24 cellular contexts compared by ENCODE assay signal in the genomic region with DNA sequence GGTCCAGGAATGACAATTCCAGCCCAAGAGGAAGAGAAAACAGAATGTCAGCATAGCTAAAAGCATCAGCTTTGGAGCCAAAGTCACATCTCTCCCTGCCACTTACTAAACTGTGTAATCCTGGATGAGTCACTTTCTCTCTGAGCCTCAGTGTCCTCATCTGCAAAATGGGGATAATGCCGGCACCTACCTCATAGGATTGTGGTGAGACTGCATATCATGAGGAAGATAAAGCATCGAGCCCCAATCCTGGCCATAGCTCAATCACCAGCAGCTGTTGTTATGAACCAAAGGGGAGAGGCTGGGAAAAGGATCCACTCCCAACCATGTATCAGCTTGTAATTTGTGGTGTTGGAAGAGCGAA. TPM values are rescaled to one million over a fixed set of nuclear protein-coding genes. Genes with fewer than 3 reads are reported as not detected.
"Had no signal": no experiment of that assay in that cellular context is flagged by ENCODE, and none has a peak within 500 bp of the region (broad histone marks: within the 10 kb centered on the region; RNA-seq: fewer than 3 reads in every experiment).

No MANE protein-coding gene starts in this region.

- H3K27ac ChIP-seq: esophagus muscularis mucosa, gastrocnemius medialis, heart right ventricle, left ventricle myocardium inferior, neutrophil, psoas muscle, sigmoid colon, suprapubic skin, tibial artery, upper lobe of left lung, uterus had no signal

- H3K4me1 ChIP-seq: esophagus muscularis mucosa, gastrocnemius medialis, left ventricle myocardium inferior, psoas muscle, sigmoid colon, suprapubic skin, upper lobe of left lung, uterus had no signal

- H3K9me3 ChIP-seq: esophagus muscularis mucosa, gastrocnemius medialis, heart right ventricle, left ventricle myocardium inferior, neutrophil, psoas muscle, sigmoid colon, suprapubic skin, tibial artery, upper lobe of left lung, uterus had no signal

- H3K36me3 Mint-ChIP-seq: natural killer cell treated with Interleukin-12 subunit alpha and Interleukin-12 subunit beta and Interleukin-15 and Interleukin-18, amount 100 ng/mL, for 72 hours had no signal

- H3K27ac Mint-ChIP-seq: natural killer cell treated with Interleukin-12 subunit alpha and Interleukin-12 subunit beta and Interleukin-15 and Interleukin-18, amount 100 ng/mL, for 72 hours had no signal

- ATAC-seq: gastrocnemius medialis, heart right ventricle, left cardiac atrium, psoas muscle had no signal

- H3K4me3 Mint-ChIP-seq: natural killer cell treated with Interleukin-12 subunit alpha and Interleukin-12 subunit beta and Interleukin-15 and Interleukin-18, amount 100 ng/mL, for 72 hours had no signal

- H3K9me3 Mint-ChIP-seq: natural killer cell treated with Interleukin-12 subunit alpha and Interleukin-12 subunit beta and Interleukin-15 and Interleukin-18, amount 100 ng/mL, for 72 hours had no signal

- FAIRE-seq: endometrium, keratinocyte, small intestine had no signal

- H3K36me3 ChIP-seq: esophagus muscularis mucosa, gastrocnemius medialis, heart right ventricle, left ventricle myocardium inferior, neutrophil, sigmoid colon, suprapubic skin, tibial artery, upper lobe of left lung, uterus had no signal

- H3K27me3 ChIP-seq: upper lobe of left lung, uterus had no signal

- DNase-seq: cortex of kidney; effector memory CD4-positive, alpha-beta T cell; gastrocnemius medialis; heart right ventricle; left ventricle myocardium inferior; mesenchymal stem cell; psoas muscle; sigmoid colon; small intestine; stimulated activated CD4-positive, alpha-beta T cell treated with anti-CD3 and anti-CD28 coated beads, Interleukin-2, amount 100 ng/mL, for 48 hours; stimulated activated naive CD4-positive, alpha-beta T cell treated with Interleukin-2 at 50 U/mL for 16 hours; tibial artery; upper lobe of left lung; uterus had no signal

- H3K4me3 ChIP-seq: esophagus muscularis mucosa, gastrocnemius medialis, heart right ventricle, left ventricle myocardium inferior, lung, psoas muscle, sigmoid colon, suprapubic skin, tibial artery, upper lobe of left lung, uterus had no signal

RNA-seq across cellular contexts. Expression of a gene that starts 9.1 kb away (rescaled TPM):
- total RNA-seq: fibroblast of villous mesenchyme; natural killer cell treated with Interleukin-12 subunit alpha and Interleukin-12 subunit beta and Interleukin-15 and Interleukin-18, amount 100 ng/mL, for 72 hours; osteoblast had no signal
- polyA plus RNA-seq: keratinocyte had no signal
